Comparison of ENCODE assay signal across 15 cellular contexts in genomic region chr3:31892500-31892899, GRCh38.
"Had no signal": no experiment of that assay in that cellular context is flagged by ENCODE, and none has a peak within 500 bp of the region (broad histone marks: within the 10 kb centered on the region; RNA-seq: fewer than 3 reads in every experiment).

No MANE protein-coding gene starts in this region.

- H3K9me3 Mint-ChIP-seq: dendritic cell treated with granulocyte-macrophage colony-stimulating factor and Interleukin-4, amounts not matched to agents 40 ng/mL and 50 ng/mL, for 4 days; stimulated activated effector memory CD8-positive, alpha-beta T cell treated with anti-CD3 and anti-CD28 coated beads, Interleukin-12 subunit alpha, Interleukin-12 subunit beta, amount 100 ng/mL, for 72 hours had no signal

- H3K36me3 ChIP-seq: heart left ventricle, left lung, sigmoid colon, tibial artery, vagina had no signal

- H3K4me1 Mint-ChIP-seq: stimulated activated effector memory CD8-positive, alpha-beta T cell treated with anti-CD3 and anti-CD28 coated beads, Interleukin-12 subunit alpha, Interleukin-12 subunit beta, amount 100 ng/mL, for 72 hours had no signal

- H3K9me3 ChIP-seq: left lung, sigmoid colon, tibial artery, vagina had no signal

- ATAC-seq: heart left ventricle; left lung; stimulated activated effector memory CD8-positive, alpha-beta T cell treated with anti-CD3 and anti-CD28 coated beads, Interleukin-12 subunit alpha, Interleukin-12 subunit beta, amount 100 ng/mL, for 72 hours had no signal

- DNase-seq: activated CD4-positive, alpha-beta T cell treated with anti-CD3 and anti-CD28 coated beads, Interleukin-2, amount 50 U/mL, for 1 hour; activated CD4-positive, CD25-positive, alpha-beta regulatory T cell; activated CD8-positive, alpha-beta memory T cell treated with anti-CD3 and anti-CD28 coated beads for 24 hours; activated naive CD4-positive, alpha-beta T cell; cerebellar nuclear complex; effector memory CD4-positive, alpha-beta T cell; heart left ventricle; left lung; sigmoid colon; stimulated activated CD4-positive, alpha-beta T cell treated with anti-CD3 and anti-CD28 coated beads, Interleukin-2, amount 100 ng/mL, for 24 hours; SW 1271; tibial artery had no signal

- H3K27ac Mint-ChIP-seq: dendritic cell treated with granulocyte-macrophage colony-stimulating factor and Interleukin-4, amounts not matched to agents 40 ng/mL and 50 ng/mL, for 4 days; stimulated activated effector memory CD8-positive, alpha-beta T cell treated with anti-CD3 and anti-CD28 coated beads, Interleukin-12 subunit alpha, Interleukin-12 subunit beta, amount 100 ng/mL, for 72 hours had no signal

- H3K4me1 ChIP-seq: heart left ventricle, left lung, tibial artery, vagina had no signal

- H3K27me3 ChIP-seq: heart left ventricle, left lung, sigmoid colon, tibial artery, vagina had no signal

- H3K27ac ChIP-seq: heart left ventricle, left lung, sigmoid colon, tibial artery, vagina had no signal

- H3K36me3 Mint-ChIP-seq: stimulated activated effector memory CD8-positive, alpha-beta T cell treated with anti-CD3 and anti-CD28 coated beads, Interleukin-12 subunit alpha, Interleukin-12 subunit beta, amount 100 ng/mL, for 72 hours had no signal

- H3K4me3 ChIP-seq: heart left ventricle, left lung, sigmoid colon, tibial artery, vagina had no signal

- H3K4me3 Mint-ChIP-seq: dendritic cell treated with granulocyte-macrophage colony-stimulating factor and Interleukin-4, amounts not matched to agents 40 ng/mL and 50 ng/mL, for 4 days; stimulated activated effector memory CD8-positive, alpha-beta T cell treated with anti-CD3 and anti-CD28 coated beads, Interleukin-12 subunit alpha, Interleukin-12 subunit beta, amount 100 ng/mL, for 72 hours had no signal
